Comparison of ENCODE assay signal across 8 cellular contexts in genomic region chr9:129038109-129038852, GRCh38. TPM values are rescaled to one million over a fixed set of nuclear protein-coding genes. Genes with fewer than 3 reads are reported as not detected.
A peak's percentile ranks its signal among the peaks of the same experiment; 100 is the strongest.
DNase-seq lines count a peak whose midpoint lies in the region; ATAC-seq and TF ChIP-seq lines count a peak whose summit lies in the region.

No MANE protein-coding gene starts in this region.

- peak overlapping the region; percentile 97; the same call in 1 of the 2 replicates for H3K4me3 ChIP-seq in AG04450 (ENCODE audit: low read depth, low read length)
- H3K4me3 ChIP-seq in NB4 (ENCODE audit: low read depth, low read length): peak overlapping the region; percentile 17

- H3K27ac Mint-ChIP-seq in effector memory CD8-positive, alpha-beta T cell: no peak overlapping the region
- H3K27ac Mint-ChIP-seq in natural killer cell: no peak overlapping the region

- H3K9me3 ChIP-seq in AG04450 (ENCODE audit: control insufficient read depth, insufficient read depth, low read length): peaks cover 4% of the 10 kb centered on the region; the same call in 1 of the 2 replicates

- DNase-seq in AG04450 (ENCODE audit: low read depth, low spot score) (no peak), NB4 (ENCODE audit: low read depth) (no peak), natural killer cell (no peak), GM03348 (ENCODE audit: low spot score) (no peak), hippocampal formation (lab: John Stamatoyannopoulos, UW) (no peak), islet precursor cell (no peak), epidermal melanocyte (ENCODE audit: insufficient read length, low spot score) (no peak)
- no peak for DNase-seq in effector memory CD8-positive, alpha-beta T cell

- no peak for TF ChIP-seq POLR2A in NB4 (IDR thresholded peaks at IDR 0.05; ENCODE audit: extremely low read depth, insufficient read length)

- no peak for ATAC-seq in effector memory CD8-positive, alpha-beta T cell (replicated peaks)
- ATAC-seq in natural killer cell: no peak

- no peaks in the 10 kb centered on the region for H3K27me3 Mint-ChIP-seq in effector memory CD8-positive, alpha-beta T cell
- no peaks in the 10 kb centered on the region for H3K27me3 Mint-ChIP-seq in natural killer cell (ENCODE audit: low read depth in 2 of 2)

- TF ChIP-seq CTCF in AG04450 (IDR thresholded peaks at IDR 0.05; ENCODE audit: low read depth, low read length) (no peak), NB4 (IDR thresholded peaks at IDR 0.05; ENCODE audit: low read depth, low read length) (no peak), natural killer cell (IDR thresholded peaks at IDR 0.05) (no peak)

- peak overlapping the region; percentile 98 to 99 for H3K4me3 Mint-ChIP-seq in effector memory CD8-positive, alpha-beta T cell
- peak overlapping the region; percentile 97 for H3K4me3 Mint-ChIP-seq in natural killer cell

- peak overlapping the region; percentile 21 for H3K27ac ChIP-seq in AG04450 (ENCODE audit: low read depth, low read length)

- peaks cover 33 to 35% of the 10 kb centered on the region in 2 donors for H3K4me1 Mint-ChIP-seq in effector memory CD8-positive, alpha-beta T cell (ENCODE audit: low read depth in 2 of 2)
- peaks cover 24 to 40% of the 10 kb centered on the region in 2 donors for H3K4me1 Mint-ChIP-seq in natural killer cell

- intact Hi-C loops in natural killer cell (cut with micrococcal nuclease): no loop called here

- H3K9me3 Mint-ChIP-seq in effector memory CD8-positive, alpha-beta T cell: no peaks in the 10 kb centered on the region
- no peaks in the 10 kb centered on the region for H3K9me3 Mint-ChIP-seq in natural killer cell

- H3K27me3 ChIP-seq in AG04450 (ENCODE audit: control insufficient read depth, insufficient read depth, low read length): no peaks in the 10 kb centered on the region

- CTCF ChIA-PET in AG04450 (lab: Charles Lee): interaction anchor here (0.6 to 1.9 kb wide), 4 partner anchors 10 to 175 kb away, joined by 3 to 13 read pairs (median 3); partner anchors contain the start of gene SH3GLB2

- POLR2A ChIA-PET in AG04450 (lab: Yijun Ruan, JAX): interaction anchor here (0.6 kb wide), 1 partner anchor 115 kb away, joined by 4 read pairs; no protein-coding TSS in a partner anchor

- H3K36me3 Mint-ChIP-seq in effector memory CD8-positive, alpha-beta T cell (ENCODE audit: insufficient read depth): peaks cover 42% of the 10 kb centered on the region
- H3K36me3 Mint-ChIP-seq in natural killer cell: no peaks in the 10 kb centered on the region

RNA-seq across cellular contexts. Expression of gene MIGA2, which starts 1.9 kb away (rescaled TPM):
- 10.6 and 13.1 TPM in 2 replicates for polyA plus RNA-seq in AG04450 (2011; rRNA removed)
- polyA minus RNA-seq in AG04450 (2011; rRNA and poly(A)+ RNA removed): 8.5 and 9.8 TPM in 2 replicates
- 10 to 100 TPM; 67.3 to 77.9 (median 73.9) TPM for total RNA-seq in natural killer cell

RNA-seq across cellular contexts. Expression of gene SH3GLB2, which starts 10.2 kb away (rescaled TPM):
- polyA plus RNA-seq in AG04450 (2011; rRNA removed): 29.3 and 39.1 TPM in 2 replicates
- 20.2 and 38.4 TPM in 2 replicates for polyA minus RNA-seq in AG04450 (2011; rRNA and poly(A)+ RNA removed)
- 10 to 100 TPM; 50.3 to 67.1 (median 65.4) TPM for total RNA-seq in natural killer cell

RNA-seq across cellular contexts. Expression of gene DOLPP1, which starts 42.6 kb away (rescaled TPM):
- 11.9 and 13.2 TPM in 2 replicates for polyA plus RNA-seq in AG04450 (2011; rRNA removed)
- 10.4 and 13.0 TPM in 2 replicates for polyA minus RNA-seq in AG04450 (2011; rRNA and poly(A)+ RNA removed)
- 10 to 100 TPM in 1 of 3 donors, 1 to 10 TPM in 2; 7.5 to 11.6 (median 7.8) TPM for total RNA-seq in natural killer cell
